In genomic region chr11:127115844-127116243, GRCh38 we compare ENCODE assay signal across 3 cellular contexts.
"Had no signal": no experiment of that assay in that cellular context is flagged by ENCODE, and none has a peak within 500 bp of the region (broad histone marks: within the 10 kb centered on the region; RNA-seq: fewer than 3 reads in every experiment).

No MANE protein-coding gene starts in this region.

- H3K4me3 ChIP-seq: GM12878 had no signal

- DNase-seq: GDM1, GF-D8 had no signal

- ATAC-seq: GM12878 had no signal
